ENCODE assay signal across 8 cellular contexts in genomic region chr19:55285225-55285890, GRCh38. TPM values are rescaled to one million over a fixed set of nuclear protein-coding genes. Genes with fewer than 3 reads are reported as not detected.
A peak's percentile ranks its signal among the peaks of the same experiment; 100 is the strongest.
DNase-seq lines count a peak whose midpoint lies in the region; ATAC-seq and TF ChIP-seq lines count a peak whose summit lies in the region.
"Had no signal": no experiment of that assay in that cellular context is flagged by ENCODE, and none has a peak within 500 bp of the region (broad histone marks: within the 10 kb centered on the region; RNA-seq: fewer than 3 reads in every experiment).

No MANE protein-coding gene starts in this region.

- TF ChIP-seq EP300 in SK-N-SH (IDR thresholded peaks at IDR 0.05; ENCODE audit: borderline replicate concordance in 1 of 2, low read depth in 1 of 2, low read length in 1 of 2), result no peak

- H3K4me1 Mint-ChIP-seq in progenitor cell of endocrine pancreas (ENCODE audit: low read depth), result peaks cover 12% of the 10 kb centered on the region

- 74% methylated on average over 13 of the region's 18 CpGs for WGBS in SK-N-SH (ENCODE audit: low lambda C conversion rate)

- DNase-seq in GM03348 (ENCODE audit: low spot score) (peak; percentile 47), SK-N-SH (no peak), fibroblast of villous mesenchyme (ENCODE audit: low read depth) (no peak), progenitor cell of endocrine pancreas (ENCODE audit: low spot score, unreplicated experiment) (no peak), NCI-H510A treated with DMSO at 0.1 percent for 48 hours (lab: John Stamatoyannopoulos, UW) (no peak), NCI-H345 (lab: John Stamatoyannopoulos, UW) (no peak)
- DNase-seq: aorta had no signal

- peaks cover 0 to 16% of the 10 kb centered on the region in 2 experiments; a peak in 1 of 4 replicates for H3K4me1 ChIP-seq in SK-N-SH (ENCODE audit: control insufficient read depth in 1 of 2, insufficient read depth in 2 of 2, low read depth in 1 of 2, low read length in 1 of 2)

- peaks cover 7% of the 10 kb centered on the region for H3F3A ChIP-seq in SK-N-SH (replicated peaks; ENCODE audit: insufficient read depth)

- no peaks in the 10 kb centered on the region for H3K27me3 ChIP-seq in SK-N-SH (ENCODE audit: insufficient read depth)

- TF ChIP-seq CTCF in SK-N-SH (IDR thresholded peaks at IDR 0.05) (no peak), fibroblast of villous mesenchyme (IDR thresholded peaks at IDR 0.05; ENCODE audit: insufficient read depth, low read depth, low read length) (no peak), progenitor cell of endocrine pancreas (IDR thresholded peaks at IDR 0.05; ENCODE audit: unreplicated experiment) (no peak)

- H3K27ac ChIP-seq in SK-N-SH (ENCODE audit: low read depth in 2 of 2, low read length in 1 of 2), result peak overlapping the region in 1 of 2 experiments; percentile 56; a peak in 1 of 4 replicates

- no peaks in the 10 kb centered on the region for H4K20me1 ChIP-seq in SK-N-SH (ENCODE audit: insufficient read depth)

- peaks cover 5 to 9% of the 10 kb centered on the region in 2 experiments for H3K36me3 ChIP-seq in SK-N-SH (replicated peaks in 1 of 2; ENCODE audit: control insufficient read depth in 1 of 2, insufficient read depth in 2 of 2, low read length in 1 of 2)

- no peaks in the 10 kb centered on the region for H3K9me2 ChIP-seq in SK-N-SH

- no peaks in the 10 kb centered on the region for H3K36me3 Mint-ChIP-seq in progenitor cell of endocrine pancreas (ENCODE audit: insufficient read depth)

- no peak for ATAC-seq in HG03521 (IDR thresholded peaks at IDR 0.05; ENCODE audit: unreplicated experiment)

- no peak for TF ChIP-seq RAD21 in SK-N-SH (IDR thresholded peaks at IDR 0.05; ENCODE audit: low read length)

- no peak overlapping the region for H2AFZ ChIP-seq in SK-N-SH (ENCODE audit: low read depth)

- CTCF ChIA-PET in SK-N-SH (lab: Yijun Ruan, JAX), result interaction anchor here (0.9 to 3.9 kb wide), 4 partner anchors 16 to 218 kb away, joined by 3 to 21 read pairs (median 6); no protein-coding TSS in a partner anchor

- H3K27me3 Mint-ChIP-seq in progenitor cell of endocrine pancreas, result no peaks in the 10 kb centered on the region

- H3K4me3 Mint-ChIP-seq in progenitor cell of endocrine pancreas (ENCODE audit: low read depth), result peak overlapping the region; percentile 74

- POLR2A ChIA-PET in SK-N-SH (lab: Yijun Ruan, JAX), result interaction anchor here (0.5 to 1.0 kb wide), 2 partner anchors 9 to 67 kb away, joined by 4 to 5 read pairs; no protein-coding TSS in a partner anchor

- no peaks in the 10 kb centered on the region for H3K9me3 ChIP-seq in SK-N-SH

- H3K4me3 ChIP-seq in SK-N-SH (ENCODE audit: low read depth in 2 of 2, low read length in 1 of 2) (peak overlapping the region; percentile 56 to 57), fibroblast of villous mesenchyme (ENCODE audit: low read depth, low read length) (peak overlapping the region; percentile 45)

- H3K4me2 ChIP-seq in SK-N-SH, result peak overlapping the region; percentile 84

- peak overlapping the region; percentile 69; the same call in 1 of the 2 replicates for H3K9ac ChIP-seq in SK-N-SH

- no peaks in the 10 kb centered on the region for H3K9me3 Mint-ChIP-seq in progenitor cell of endocrine pancreas (ENCODE audit: low read depth)

- peaks cover 10% of the 10 kb centered on the region; the same call in 1 of the 2 replicates for H3K79me2 ChIP-seq in SK-N-SH (ENCODE audit: insufficient read depth)

- H3K27ac Mint-ChIP-seq in progenitor cell of endocrine pancreas, result peak overlapping the region; percentile 90

TF ChIP-seq in SK-N-SH, 30 proteins besides CTCF, POLR2A, EP300 and RAD21:
- TF ChIP-seq SIN3A (IDR thresholded peaks at IDR 0.05; ENCODE audit: borderline replicate concordance, low read depth, low read length) (no peak), NFIC (IDR thresholded peaks at IDR 0.05; ENCODE audit: borderline replicate concordance) (no peak), CHD2 (IDR thresholded peaks at IDR 0.05; ENCODE audit: low read length, partially characterized antibody) (no peak), MAX (IDR thresholded peaks at IDR 0.05; ENCODE audit: low read depth) (no peak), RXRA (IDR thresholded peaks at IDR 0.05; ENCODE audit: borderline replicate concordance, low read depth) (no peak), RCOR1 (IDR thresholded peaks at IDR 0.05; ENCODE audit: low read length) (no peak), SMC3 (IDR thresholded peaks at IDR 0.05; ENCODE audit: low read depth, low read length) (no peak), USF1 (IDR thresholded peaks at IDR 0.05; ENCODE audit: borderline replicate concordance, low read depth) (no peak), MEF2A (IDR thresholded peaks at IDR 0.05; ENCODE audit: borderline replicate concordance, low read depth) (no peak), MXI1 (IDR thresholded peaks at IDR 0.05; ENCODE audit: low read depth, low read length) (no peak), TCF12 (IDR thresholded peaks at IDR 0.05) (no peak), FOSL2 (IDR thresholded peaks at IDR 0.05; ENCODE audit: borderline replicate concordance, low read depth) (no peak), TAF1 (IDR thresholded peaks at IDR 0.05; ENCODE audit: borderline replicate concordance, low read depth, low read length) (no peak)

RNA-seq across cellular contexts. Expression of gene BRSK1, which starts 1.6 kb away (rescaled TPM):
- polyA plus RNA-seq in SK-N-SH (2012; rRNA removed), result 32.2 and 49.7 TPM in 2 replicates
- polyA plus RNA-seq in SK-N-SH (2012; cell fraction: cytosol; rRNA removed), result 23.5 and 24.1 TPM in 2 replicates
- polyA plus RNA-seq in SK-N-SH (2012; cell fraction: nucleus; rRNA removed), result 150 and 318 TPM in 2 replicates
- total RNA-seq in fibroblast of villous mesenchyme, result 5.6 and 6.1 TPM in 2 replicates
- total RNA-seq in progenitor cell of endocrine pancreas, result 67.6 and 68.7 TPM in 2 replicates

RNA-seq across cellular contexts. Expression of gene HSPBP1, which starts 5.4 kb away (rescaled TPM):
- polyA plus RNA-seq in SK-N-SH (2012; rRNA removed), result 51.7 and 55.4 TPM in 2 replicates
- 21.5 and 38.1 TPM in 2 replicates for polyA plus RNA-seq in SK-N-SH (2012; cell fraction: cytosol; rRNA removed)
- polyA plus RNA-seq in SK-N-SH (2012; cell fraction: nucleus; rRNA removed), result 42.7 and 50.6 TPM in 2 replicates
- total RNA-seq in fibroblast of villous mesenchyme, result 25.0 and 31.9 TPM in 2 replicates
- 46.1 and 46.9 TPM in 2 replicates for total RNA-seq in progenitor cell of endocrine pancreas

RNA-seq across cellular contexts. Expression of gene PPP6R1, which starts 26.5 kb away (rescaled TPM):
- polyA plus RNA-seq in SK-N-SH (2012; rRNA removed), result 44.9 and 47.8 TPM in 2 replicates
- polyA plus RNA-seq in SK-N-SH (2012; cell fraction: cytosol; rRNA removed), result 23.6 and 36.5 TPM in 2 replicates
- polyA plus RNA-seq in SK-N-SH (2012; cell fraction: nucleus; rRNA removed), result 89.2 and 89.5 TPM in 2 replicates
- total RNA-seq in fibroblast of villous mesenchyme (35.1 and 38.9 TPM in 2 replicates), progenitor cell of endocrine pancreas (70.9 and 72.3 TPM in 2 replicates)

RNA-seq across cellular contexts. Expression of gene TMEM150B, which starts 39.8 kb away (rescaled TPM):
- not detected in 2 replicates for polyA plus RNA-seq in SK-N-SH (2012; rRNA removed)
- not detected in 2 replicates for polyA plus RNA-seq in SK-N-SH (2012; cell fraction: cytosol; rRNA removed)
- polyA plus RNA-seq in SK-N-SH (2012; cell fraction: nucleus; rRNA removed), result not detected in 2 replicates
- total RNA-seq in fibroblast of villous mesenchyme (not detected in 2 replicates), progenitor cell of endocrine pancreas (not detected in 2 replicates)

RNA-seq across cellular contexts. Expression of gene KMT5C, which starts 54.3 kb away (rescaled TPM):
- 14.0 and 14.4 TPM in 2 replicates for polyA plus RNA-seq in SK-N-SH (2012; rRNA removed)
- polyA plus RNA-seq in SK-N-SH (2012; cell fraction: cytosol; rRNA removed), result 3.7 and 5.8 TPM in 2 replicates
- 79.1 and 122 TPM in 2 replicates for polyA plus RNA-seq in SK-N-SH (2012; cell fraction: nucleus; rRNA removed)
- 6.9 and 8.7 TPM in 2 replicates for total RNA-seq in fibroblast of villous mesenchyme
- total RNA-seq in progenitor cell of endocrine pancreas, result 68.4 and 68.6 TPM in 2 replicates
